Comparison of ENCODE assay signal across 10 cellular contexts in genomic region chr13:95267662-95268369, GRCh38. TPM values are rescaled to one million over a fixed set of nuclear protein-coding genes. Genes with fewer than 3 reads are reported as not detected.
DNase-seq lines count a peak whose midpoint lies in the region; ATAC-seq and TF ChIP-seq lines count a peak whose summit lies in the region.
"Had no signal": no experiment of that assay in that cellular context is flagged by ENCODE, and none has a peak within 500 bp of the region (broad histone marks: within the 10 kb centered on the region; RNA-seq: fewer than 3 reads in every experiment).

No MANE protein-coding gene starts in this region.

- no peak overlapping the region for H3K4me3 ChIP-seq in Panc1 (ENCODE audit: low read depth in 2 of 2, low read length in 2 of 2)

- no peak for ATAC-seq in Panc1
- ATAC-seq in esophagus mucosa: peak; percentile 48
- ATAC-seq: activated CD4-positive, CD25-positive, alpha-beta regulatory T cell treated with anti-CD3 and anti-CD28 coated beads, Interleukin-2, amount 50 U/mL, for 24 hours had no signal

- TF ChIP-seq CTCF in Panc1 (IDR thresholded peaks at IDR 0.05): no peak

- H3K27ac ChIP-seq in Panc1 (ENCODE audit: low read length): peak overlapping the region; percentile 70

- CTCF ChIA-PET in Panc1 (lab: Charles Lee): no interaction called here

- no peaks in the 10 kb centered on the region for H3K9me3 ChIP-seq in Panc1 (ENCODE audit: control insufficient read depth, insufficient read depth, low read depth, low read length)

- POLR2A ChIA-PET in Panc1 (lab: Charles Lee): interaction anchor here (0.6 kb wide), 1 partner anchor 46 kb away, joined by 4 read pairs; no protein-coding TSS in a partner anchor

- in situ Hi-C loops in Panc1 (cut with HindIII; ENCODE audit: low pct_unique_long_range_greater_than_20kb, low sequenced_read_pairs): no loop called here

- no peaks in the 10 kb centered on the region for H3K27me3 ChIP-seq in Panc1 (ENCODE audit: control insufficient read depth, insufficient read depth, low read length)

- peak; percentile 64 for DNase-seq in GM04503 (ENCODE audit: low read depth)
- DNase-seq in Panc1 (ENCODE audit: low read depth, low spot score): no peak
- peak; percentile 96 for DNase-seq in renal cortical epithelial cell (ENCODE audit: low read depth)
- no peak for DNase-seq in RPMI8226
- no peak for DNase-seq in putamen (ENCODE audit: low spot score)
- no peak for DNase-seq in activated CD8-positive, alpha-beta memory T cell treated with anti-CD3 and anti-CD28 coated beads for 24 hours
- no peak for DNase-seq in DMS53 (lab: John Stamatoyannopoulos, UW)
- DNase-seq: NCI-H2107 had no signal

- intact Hi-C loops in Panc1 (cut with micrococcal nuclease; ENCODE audit: unreplicated experiment): no loop called here

- no TSS peak for BruUV-seq in Panc1 (replicated peaks; lab: Mats Ljungman, UMichigan)

- no peaks in the 10 kb centered on the region for H3K36me3 ChIP-seq in Panc1 (ENCODE audit: control insufficient read depth, insufficient read depth, low read length)

- peaks cover 26% of the 10 kb centered on the region for H3K4me1 ChIP-seq in Panc1 (ENCODE audit: control insufficient read depth, insufficient read depth, low read length)

RNA-seq across cellular contexts. Expression of gene ABCC4, which starts 33.4 kb away (rescaled TPM):
- total RNA-seq in Panc1 (2021; ENCODE audit: unreplicated experiment) (69.3 TPM), esophagus mucosa (4.4 TPM), renal cortical epithelial cell (77.4 and 145 TPM in 2 replicates)
- 36.3 TPM for polyA plus RNA-seq in Panc1 (2012; ENCODE audit: insufficient read length)

Comparison
In these comparisons a context has a peak if more than half of its experiments do, and no peak if none do; other contexts are left out.
1. DNase-seq: peak in GM04503 (single experiment) and renal cortical epithelial cell (single experiment); none in Panc1 (single experiment), RPMI8226 (single experiment), putamen (single experiment), activated CD8-positive, alpha-beta memory T cell treated with anti-CD3 and anti-CD28 coated beads for 24 hours (single experiment) and DMS53 (single experiment).
2. RNA of gene ABCC4, which starts 33.4 kb away (total RNA-seq): 77.4 to 145 TPM in renal cortical epithelial cell and 69.3 TPM in Panc1 (single experiment); 4.4 TPM in esophagus mucosa (single experiment); every median in the first group is over 10 times any median in the second.